1 cellular context compared by ENCODE assay signal in the genomic region with DNA sequence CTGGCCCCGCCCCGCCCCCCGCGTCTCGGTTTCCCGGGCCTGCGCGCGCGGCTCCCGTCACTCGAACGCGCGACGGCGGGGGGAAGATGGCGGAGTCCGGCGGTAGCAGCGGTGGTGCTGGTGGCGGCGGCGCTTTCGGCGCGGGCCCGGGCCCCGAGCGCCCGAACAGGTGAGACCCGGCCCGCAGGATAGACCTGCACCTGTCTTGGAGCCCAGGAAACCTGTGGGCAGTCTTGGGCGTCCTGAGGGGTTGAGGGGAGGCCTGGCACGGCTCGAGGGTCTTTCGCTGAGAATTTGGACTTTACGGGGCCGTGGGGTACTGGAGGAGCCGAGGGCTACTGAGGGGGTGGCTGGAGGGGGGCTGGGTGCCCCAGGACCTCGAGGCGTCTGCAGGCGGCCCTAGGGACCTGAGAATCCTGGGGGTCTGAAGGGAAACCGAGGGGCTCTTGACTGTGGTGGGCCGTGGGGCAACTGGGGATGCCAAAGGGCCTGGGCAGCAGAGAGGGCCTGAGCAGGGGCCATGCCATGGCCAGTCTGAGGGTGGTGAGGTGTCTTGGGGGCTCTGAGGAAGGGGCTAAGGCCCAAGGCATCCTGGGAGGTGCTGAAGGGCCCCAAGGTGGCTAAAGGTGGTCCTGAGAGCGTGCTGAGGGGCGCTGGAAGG.
A peak's percentile ranks its signal among the peaks of the same experiment; 100 is the strongest.
TF ChIP-seq lines count a peak whose summit lies in the region.

A gene with protein sequence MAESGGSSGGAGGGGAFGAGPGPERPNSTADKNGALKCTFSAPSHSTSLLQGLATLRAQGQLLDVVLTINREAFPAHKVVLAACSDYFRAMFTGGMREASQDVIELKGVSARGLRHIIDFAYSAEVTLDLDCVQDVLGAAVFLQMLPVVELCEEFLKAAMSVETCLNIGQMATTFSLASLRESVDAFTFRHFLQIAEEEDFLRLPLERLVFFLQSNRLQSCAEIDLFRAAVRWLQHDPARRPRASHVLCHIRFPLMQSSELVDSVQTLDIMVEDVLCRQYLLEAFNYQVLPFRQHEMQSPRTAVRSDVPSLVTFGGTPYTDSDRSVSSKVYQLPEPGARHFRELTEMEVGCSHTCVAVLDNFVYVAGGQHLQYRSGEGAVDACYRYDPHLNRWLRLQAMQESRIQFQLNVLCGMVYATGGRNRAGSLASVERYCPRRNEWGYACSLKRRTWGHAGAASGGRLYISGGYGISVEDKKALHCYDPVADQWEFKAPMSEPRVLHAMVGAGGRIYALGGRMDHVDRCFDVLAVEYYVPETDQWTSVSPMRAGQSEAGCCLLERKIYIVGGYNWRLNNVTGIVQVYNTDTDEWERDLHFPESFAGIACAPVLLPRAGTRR (plus strand): TSS at position 60 of the 661 bp plus-strand sequence. CDS start 27 bp downstream, at position 87.

TF ChIP-seq in HEK293, 187 proteins besides CTCF, POLR2A, EP300 and RAD21 (continued from another document):
- TF ChIP-seq PATZ1 (tag by site-specific recombination; IDR thresholded peaks at IDR 0.05) (no peak), YY1 (tag by site-specific recombination; IDR thresholded peaks at IDR 0.05) (0 out of 2 replicates have a peak, but pooled peaks have one; percentile 76), YY2 (tag by site-specific recombination; IDR thresholded peaks at IDR 0.05) (peak; percentile 49; the same call in 1 of the 2 replicates), ZNF335 (tag by site-specific recombination; conservative IDR thresholded peaks at IDR 0.05) (peak; percentile 85), ZNF426 (tag by site-specific recombination; IDR thresholded peaks at IDR 0.05) (no peak), ZNF202 (tag by site-specific recombination; IDR thresholded peaks at IDR 0.05; ENCODE audit: borderline replicate concordance) (no peak), ZNF274 (IDR thresholded peaks at IDR 0.05; ENCODE audit: low read length) (no peak), ZNF274 (tag by site-specific recombination; IDR thresholded peaks at IDR 0.05; ENCODE audit: borderline replicate concordance) (no peak), ZNF747 (tag by site-specific recombination; IDR thresholded peaks at IDR 0.05) (no peak), KLF8 (tag by site-specific recombination; IDR thresholded peaks at IDR 0.05) (no peak), ZNF133 (tag by site-specific recombination; IDR thresholded peaks at IDR 0.05) (no peak), ZNF621 (tag by site-specific recombination; IDR thresholded peaks at IDR 0.05) (no peak), ZXDB (tag by site-specific recombination; IDR thresholded peaks at IDR 0.05) (0 out of 2 replicates have a peak, but pooled peaks have one; percentile 35), ZNF391 (tag by site-specific recombination; IDR thresholded peaks at IDR 0.05; ENCODE audit: borderline replicate concordance, low read depth) (0 out of 2 replicates have a peak, but pooled peaks have one; percentile 37), ZNF366 (tag by site-specific recombination; conservative IDR thresholded peaks at IDR 0.05) (no peak), ZNF692 (tag by site-specific recombination; IDR thresholded peaks at IDR 0.05) (no peak), INSM2 (tag by site-specific recombination; IDR thresholded peaks at IDR 0.05) (no peak), ZNF214 (tag by site-specific recombination; IDR thresholded peaks at IDR 0.05; ENCODE audit: borderline replicate concordance) (no peak), PBX3 (CRISPR knock-in tag; IDR thresholded peaks at IDR 0.05) (peak; percentile 64; the same call in 1 of the 2 replicates), ZBTB20 (tag by site-specific recombination; IDR thresholded peaks at IDR 0.05) (peak; percentile 36; the same call in 1 of the 2 replicates), ZNF777 (tag by site-specific recombination; IDR thresholded peaks at IDR 0.05; ENCODE audit: borderline replicate concordance) (peak; percentile 18; the same call in 1 of the 2 replicates), ZBTB7A (tag by site-specific recombination; IDR thresholded peaks at IDR 0.05; ENCODE audit: low read depth) (0 out of 2 replicates have a peak, but pooled peaks have one; percentile 48), EGR2 (tag by site-specific recombination; IDR thresholded peaks at IDR 0.05; ENCODE audit: low read depth) (no peak), ZNF670 (tag by site-specific recombination; IDR thresholded peaks at IDR 0.05; ENCODE audit: low read depth) (no peak), GLIS2 (tag by site-specific recombination; IDR thresholded peaks at IDR 0.05) (peak; percentile 67), ZNF19 (tag by site-specific recombination; IDR thresholded peaks at IDR 0.05; ENCODE audit: low read depth) (no peak)
TF ChIP-seq in HEK293: peak in this region for 14.
